In the genomic region with DNA sequence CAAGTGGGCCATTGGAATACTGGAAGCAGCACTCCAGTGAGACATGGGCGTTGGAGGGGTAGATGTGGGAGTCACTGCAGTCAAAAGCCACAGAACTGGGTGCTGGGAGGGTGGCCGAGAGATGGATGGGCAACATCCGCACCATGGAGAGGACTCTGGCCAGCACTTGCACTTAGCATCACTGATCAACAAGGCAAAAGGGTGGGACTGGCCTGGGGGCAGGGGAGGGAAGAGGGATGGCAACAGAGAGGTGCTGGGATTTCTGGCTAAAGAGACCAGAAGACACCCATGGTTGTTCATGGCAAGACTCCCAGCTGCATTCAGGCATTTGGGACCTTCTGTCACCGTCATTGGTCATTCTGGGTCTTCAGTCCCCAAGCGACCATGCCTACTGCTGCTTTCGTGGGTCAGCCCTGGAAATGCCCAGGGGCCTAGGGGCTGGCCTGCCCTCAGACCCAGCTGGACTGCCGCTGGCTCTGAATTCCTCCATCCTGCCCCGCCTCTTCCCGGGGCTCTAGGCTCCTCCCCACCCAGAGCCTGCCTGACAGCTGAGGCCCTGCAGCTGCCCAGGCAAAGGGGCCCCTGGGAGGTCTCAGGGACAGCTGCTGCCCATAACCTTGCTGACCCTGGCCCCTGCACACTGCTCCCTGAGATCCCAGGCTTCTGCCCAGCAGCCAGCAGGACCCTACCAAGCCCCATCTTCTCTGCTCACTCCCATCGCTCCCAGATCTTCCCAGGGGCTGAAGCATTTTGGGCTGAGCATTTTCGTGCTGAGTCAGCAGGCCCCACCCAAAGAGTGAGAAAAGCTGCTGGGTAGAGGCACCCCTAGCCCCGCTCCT, we compare ENCODE assay signal across 9 cellular contexts. TPM values are rescaled to one million over a fixed set of nuclear protein-coding genes. Genes with fewer than 3 reads are reported as not detected.
DNase-seq lines count a peak whose midpoint lies in the region; ATAC-seq and TF ChIP-seq lines count a peak whose summit lies in the region.
"Had no signal": no experiment of that assay in that cellular context is flagged by ENCODE, and none has a peak within 500 bp of the region (broad histone marks: within the 10 kb centered on the region; RNA-seq: fewer than 3 reads in every experiment).

No MANE protein-coding gene starts in this region.

- no peak for TF ChIP-seq POLR2A in GM18505 (IDR thresholded peaks at IDR 0.05; ENCODE audit: borderline replicate concordance, extremely low read depth, insufficient read depth, insufficient read length)

- ATAC-seq in left ventricle myocardium superior (peak; percentile 46), GM18505 (IDR thresholded peaks at IDR 0.05; ENCODE audit: unreplicated experiment) (no peak)

- peaks cover 34% of the 10 kb centered on the region for H3K4me1 Mint-ChIP-seq in progenitor cell of endocrine pancreas (ENCODE audit: low read depth)
- H3K4me1 Mint-ChIP-seq in activated CD4-positive, alpha-beta T cell treated with anti-CD3 and anti-CD28 coated beads, Interleukin-2, amount 10 ng/mL, durations not matched to agents 7 days and 5 days, result no peaks in the 10 kb centered on the region

- no peaks in the 10 kb centered on the region for H3K9me3 Mint-ChIP-seq in progenitor cell of endocrine pancreas (ENCODE audit: low read depth)
- no peaks in the 10 kb centered on the region for H3K9me3 Mint-ChIP-seq in activated CD4-positive, alpha-beta T cell treated with anti-CD3 and anti-CD28 coated beads, Interleukin-2, amount 10 ng/mL, durations not matched to agents 7 days and 5 days
- H3K9me3 Mint-ChIP-seq: activated T-helper 1 cell treated with anti-CD3 and anti-CD28 coated beads, Interleukin-12 subunit alpha, Interleukin-12 subunit beta, Interleukin-2, Interleukin-4 antibody, amounts not matched to agents 30 ng/mL and 10 ng/mL and 1 ng/mL, durations not matched to agents 14 hours and 24 hours and 36 hours had no signal

- no peak for TF ChIP-seq CTCF in progenitor cell of endocrine pancreas (IDR thresholded peaks at IDR 0.05; ENCODE audit: unreplicated experiment)

- intact Hi-C loops in left ventricle myocardium superior (cut with micrococcal nuclease), result no loop called here

- POLR2A ChIA-PET in activated CD4-positive, alpha-beta T cell treated with anti-CD3 and anti-CD28 coated beads, Interleukin-2, amount 10 ng/mL, durations not matched to agents 7 days and 5 days (lab: Charles Lee), result no interaction called here

- H3K27me3 Mint-ChIP-seq in progenitor cell of endocrine pancreas, result no peaks in the 10 kb centered on the region
- H3K27me3 Mint-ChIP-seq in activated CD4-positive, alpha-beta T cell treated with anti-CD3 and anti-CD28 coated beads, Interleukin-2, amount 10 ng/mL, durations not matched to agents 7 days and 5 days, result no peaks in the 10 kb centered on the region

- DNase-seq in EH (ENCODE audit: low read depth), result peak; percentile 36
- DNase-seq in left ventricle myocardium superior, result peak; percentile 86
- peak; percentile 39 for DNase-seq in progenitor cell of endocrine pancreas (ENCODE audit: low spot score, unreplicated experiment)
- no peak for DNase-seq in germinal center (ENCODE audit: low spot score)
- DNase-seq in activated CD4-positive, alpha-beta T cell treated with anti-CD3 and anti-CD28 coated beads, Interleukin-2, amount 10 ng/mL, durations not matched to agents 7 days and 5 days, result no peak
- DNase-seq in MV-4-11 (lab: John Stamatoyannopoulos, UW), result no peak

- CTCF ChIA-PET in activated CD4-positive, alpha-beta T cell treated with anti-CD3 and anti-CD28 coated beads, Interleukin-2, amount 10 ng/mL, durations not matched to agents 7 days and 5 days (lab: Charles Lee), result interaction anchor here (0.7 kb wide), 1 partner anchor 1015 kb away, joined by 4 read pairs; no protein-coding TSS in a partner anchor

- no peak overlapping the region for H3K4me3 Mint-ChIP-seq in progenitor cell of endocrine pancreas (ENCODE audit: low read depth)
- H3K4me3 Mint-ChIP-seq in activated CD4-positive, alpha-beta T cell treated with anti-CD3 and anti-CD28 coated beads, Interleukin-2, amount 10 ng/mL, durations not matched to agents 7 days and 5 days, result no peak overlapping the region
- H3K4me3 Mint-ChIP-seq: activated T-helper 1 cell treated with anti-CD3 and anti-CD28 coated beads, Interleukin-12 subunit alpha, Interleukin-12 subunit beta, Interleukin-2, Interleukin-4 antibody, amounts not matched to agents 30 ng/mL and 10 ng/mL and 1 ng/mL, durations not matched to agents 14 hours and 24 hours and 36 hours had no signal

- H3K36me3 Mint-ChIP-seq in progenitor cell of endocrine pancreas (ENCODE audit: insufficient read depth), result peaks cover 1% of the 10 kb centered on the region
- H3K36me3 Mint-ChIP-seq in activated CD4-positive, alpha-beta T cell treated with anti-CD3 and anti-CD28 coated beads, Interleukin-2, amount 10 ng/mL, durations not matched to agents 7 days and 5 days (ENCODE audit: low read depth), result peaks cover 19% of the 10 kb centered on the region

- H3K27ac Mint-ChIP-seq in progenitor cell of endocrine pancreas, result peak overlapping the region; percentile 34
- no peak overlapping the region for H3K27ac Mint-ChIP-seq in activated CD4-positive, alpha-beta T cell treated with anti-CD3 and anti-CD28 coated beads, Interleukin-2, amount 10 ng/mL, durations not matched to agents 7 days and 5 days
- H3K27ac Mint-ChIP-seq: activated T-helper 1 cell treated with anti-CD3 and anti-CD28 coated beads, Interleukin-12 subunit alpha, Interleukin-12 subunit beta, Interleukin-2, Interleukin-4 antibody, amounts not matched to agents 30 ng/mL and 10 ng/mL and 1 ng/mL, durations not matched to agents 14 hours and 24 hours and 36 hours had no signal

- H3K27ac ChIP-seq in angular gyrus (ENCODE audit: low read depth, low read length), result peak overlapping the region; percentile 65

RNA-seq across cellular contexts. Expression of a gene that starts 13.0 kb away (rescaled TPM):
- total RNA-seq in left ventricle myocardium superior (13.0 TPM), progenitor cell of endocrine pancreas (5.3 and 5.9 TPM in 2 replicates)
- total RNA-seq in activated CD4-positive, alpha-beta T cell treated with anti-CD3 and anti-CD28 coated beads, Interleukin-2, amount 10 ng/mL, durations not matched to agents 7 days and 5 days, result under 1 TPM; 0.25 to 0.67 TPM

RNA-seq across cellular contexts. Expression of a gene that starts 31.9 kb away (rescaled TPM):
- total RNA-seq in left ventricle myocardium superior (53.9 TPM), progenitor cell of endocrine pancreas (81.9 and 96.5 TPM in 2 replicates)
- total RNA-seq in activated CD4-positive, alpha-beta T cell treated with anti-CD3 and anti-CD28 coated beads, Interleukin-2, amount 10 ng/mL, durations not matched to agents 7 days and 5 days, result 10 to 100 TPM; 61.1 to 75.6 TPM

RNA-seq across cellular contexts. Expression of a gene that starts 39.9 kb away (rescaled TPM):
- total RNA-seq in left ventricle myocardium superior, result 3.5 TPM
- 24.4 and 27.4 TPM in 2 replicates for total RNA-seq in progenitor cell of endocrine pancreas
- 10 to 100 TPM; 47.7 to 55.2 TPM for total RNA-seq in activated CD4-positive, alpha-beta T cell treated with anti-CD3 and anti-CD28 coated beads, Interleukin-2, amount 10 ng/mL, durations not matched to agents 7 days and 5 days

RNA-seq across cellular contexts. Expression of a gene that starts 52.8 kb away (rescaled TPM):
- total RNA-seq in left ventricle myocardium superior (0.97 TPM), progenitor cell of endocrine pancreas (3.0 and 3.8 TPM in 2 replicates)
- total RNA-seq in activated CD4-positive, alpha-beta T cell treated with anti-CD3 and anti-CD28 coated beads, Interleukin-2, amount 10 ng/mL, durations not matched to agents 7 days and 5 days, result under 1 TPM; 0.42 to 0.79 TPM

Comparison
In these comparisons a context has a peak if more than half of its experiments do, and no peak if none do; other contexts are left out.
1. DNase-seq: peak in EH (single experiment), left ventricle myocardium superior (single experiment) and progenitor cell of endocrine pancreas (single experiment); none in germinal center (single experiment), activated CD4-positive, alpha-beta T cell treated with anti-CD3 and anti-CD28 coated beads, Interleukin-2, amount 10 ng/mL, durations not matched to agents 7 days and 5 days (single experiment) and MV-4-11 (single experiment).